In genomic region chr17:81414751-81415516, GRCh38 we compare ENCODE assay signal across 13 cellular contexts.
"Had no signal": no experiment of that assay in that cellular context is flagged by ENCODE, and none has a peak within 500 bp of the region (broad histone marks: within the 10 kb centered on the region; RNA-seq: fewer than 3 reads in every experiment).

No MANE protein-coding gene starts in this region.

- H3K27ac Mint-ChIP-seq: activated naive CD4-positive, alpha-beta T cell treated with anti-CD3 and anti-CD28 coated beads, Interleukin-2, amount 10 ng/mL, durations not matched to agents 7 days and 5 days; activated T-helper 2 cell treated with anti-CD3 and anti-CD28 coated beads, Interferon-gamma antibody, Interleukin-2, Interleukin-4, amounts not matched to agents 10 μg/mL and 5 μg/mL and 100 μg/mL, durations not matched to agents 14 hours and 24 hours and 36 hours; dendritic cell treated with granulocyte-macrophage colony-stimulating factor and Interleukin-4, amounts not matched to agents 40 ng/mL and 50 ng/mL, for 4 days; immature natural killer cell had no signal

- DNase-seq: activated CD4-positive, CD25-positive, alpha-beta regulatory T cell treated with anti-CD3 and anti-CD28 coated beads, Interleukin-2, amount 50 U/mL, for 72 hours; activated naive CD4-positive, alpha-beta T cell treated with anti-CD3 and anti-CD28 coated beads, Interleukin-2, amount 10 ng/mL, durations not matched to agents 7 days and 5 days; effector memory CD4-positive, alpha-beta T cell; foreskin melanocyte; immature natural killer cell; mesendoderm; occipital lobe; stimulated activated CD4-positive, alpha-beta T cell treated with anti-CD3 and anti-CD28 coated beads, Interleukin-2, amount 100 ng/mL, for 48 hours; stimulated activated naive CD4-positive, alpha-beta T cell; trophoblast cell had no signal

- H3K4me3 Mint-ChIP-seq: activated naive CD4-positive, alpha-beta T cell treated with anti-CD3 and anti-CD28 coated beads, Interleukin-2, amount 10 ng/mL, durations not matched to agents 7 days and 5 days; dendritic cell treated with granulocyte-macrophage colony-stimulating factor and Interleukin-4, amounts not matched to agents 40 ng/mL and 50 ng/mL, for 4 days; immature natural killer cell; nephron had no signal

- H3K36me3 Mint-ChIP-seq: activated naive CD4-positive, alpha-beta T cell treated with anti-CD3 and anti-CD28 coated beads, Interleukin-2, amount 10 ng/mL, durations not matched to agents 7 days and 5 days; immature natural killer cell had no signal
